In the genomic region with DNA sequence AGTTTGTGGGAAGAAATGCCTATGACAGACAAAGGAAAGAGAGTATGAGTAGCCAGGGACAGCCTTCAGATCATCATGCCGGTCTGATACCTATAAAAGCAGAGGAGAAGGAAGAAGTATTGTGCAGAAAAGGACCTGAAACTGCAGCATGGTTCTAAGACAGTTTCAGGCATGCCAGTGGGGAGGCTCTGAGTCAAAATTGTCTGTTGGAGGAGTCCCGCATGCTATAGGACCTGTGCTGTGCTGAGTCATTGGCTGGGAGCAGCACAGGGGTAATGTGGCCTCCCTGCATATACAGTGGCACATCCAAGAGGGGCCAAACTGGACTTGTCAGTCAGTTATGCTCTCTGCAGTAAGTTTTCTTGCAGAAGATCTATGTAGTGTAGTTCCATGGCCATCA, we compare ENCODE assay signal across 10 cellular contexts.
DNase-seq lines count a peak whose midpoint lies in the region; ATAC-seq and TF ChIP-seq lines count a peak whose summit lies in the region.
"Had no signal": no experiment of that assay in that cellular context is flagged by ENCODE, and none has a peak within 500 bp of the region (broad histone marks: within the 10 kb centered on the region; RNA-seq: fewer than 3 reads in every experiment).

No MANE protein-coding gene starts in this region.

- ATAC-seq in HG02973 (IDR thresholded peaks at IDR 0.05; ENCODE audit: unreplicated experiment) (peak; percentile 98), RWPE2 (ENCODE audit: low read depth) (peak; percentile 70)
- peak; percentile 100 for ATAC-seq in stimulated activated naive B cell treated with anti-CD40 and anti-IgM and Interleukin-4, amounts not matched to agents 10 μg/mL and 1 μg/mL and 100 μg/mL, for 72 hours (replicated peaks)

- H3K4me3 ChIP-seq in RWPE2 (ENCODE audit: severe bottlenecking) (no peak overlapping the region), foreskin fibroblast (ENCODE audit: low read depth in 1 of 2, low read length in 2 of 2) (no peak overlapping the region)

- TF ChIP-seq CTCF in RWPE2 (IDR thresholded peaks at IDR 0.05; ENCODE audit: poor library complexity, severe bottlenecking) (no peak), foreskin fibroblast (IDR thresholded peaks at IDR 0.05; ENCODE audit: low read depth, low read length) (no peak)

- DNase-seq in activated effector memory CD4-positive, alpha-beta T cell treated with anti-CD3 and anti-CD28 coated beads, Interleukin-2, amount 50 U/mL, for 16 hours, result peak; percentile 69
- DNase-seq in activated effector memory CD4-positive, alpha-beta T cell treated with Interleukin-2 at 50 U/mL for 16 hours, result no peak
- DNase-seq in RWPE2 (ENCODE audit: low spot score) (no peak), foreskin fibroblast (no peak), NCI-H2107 (lab: John Stamatoyannopoulos, UW) (no peak), dedifferentiated amniotic fluid mesenchymal stem cell (ENCODE audit: extremely low spot score) (no peak)
- peak; percentile 55 for DNase-seq in stimulated activated naive B cell treated with anti-CD40 and anti-IgM and Interleukin-4, amounts not matched to agents 10 μg/mL and 1 μg/mL and 100 μg/mL, for 72 hours

- H3K27ac Mint-ChIP-seq in stimulated activated naive B cell treated with anti-CD40 and anti-IgM and Interleukin-4, amounts not matched to agents 10 μg/mL and 1 μg/mL and 100 μg/mL, for 72 hours, result peak overlapping the region; percentile 16

- no peaks in the 10 kb centered on the region for H3K9me3 ChIP-seq in RWPE2 (ENCODE audit: severe bottlenecking)

- no peaks in the 10 kb centered on the region for H3K4me1 ChIP-seq in RWPE2 (ENCODE audit: insufficient read depth, poor library complexity, severe bottlenecking)

- peaks cover 27% of the 10 kb centered on the region for H3K27me3 ChIP-seq in RWPE2 (ENCODE audit: insufficient read depth, poor library complexity, severe bottlenecking)

- no peaks in the 10 kb centered on the region for H3K36me3 Mint-ChIP-seq in stimulated activated naive B cell treated with anti-CD40 and anti-IgM and Interleukin-4, amounts not matched to agents 10 μg/mL and 1 μg/mL and 100 μg/mL, for 72 hours

- H3K36me3 ChIP-seq in RWPE2 (ENCODE audit: low read depth), result no peaks in the 10 kb centered on the region

- H3K27me3 Mint-ChIP-seq in stimulated activated naive B cell treated with anti-CD40 and anti-IgM and Interleukin-4, amounts not matched to agents 10 μg/mL and 1 μg/mL and 100 μg/mL, for 72 hours, result peaks cover 19 to 22% of the 10 kb centered on the region in 2 donors

- no peak overlapping the region for H3K27ac ChIP-seq in RWPE2 (ENCODE audit: poor library complexity, severe bottlenecking)
- H3K27ac ChIP-seq: C4-2B, epithelial cell of prostate had no signal

- peak overlapping the region in 1 of 2 donors; percentile 29 for H3K4me3 Mint-ChIP-seq in stimulated activated naive B cell treated with anti-CD40 and anti-IgM and Interleukin-4, amounts not matched to agents 10 μg/mL and 1 μg/mL and 100 μg/mL, for 72 hours

- peaks cover 11 to 17% of the 10 kb centered on the region in 2 donors for H3K4me1 Mint-ChIP-seq in stimulated activated naive B cell treated with anti-CD40 and anti-IgM and Interleukin-4, amounts not matched to agents 10 μg/mL and 1 μg/mL and 100 μg/mL, for 72 hours

- H3K9me3 Mint-ChIP-seq in stimulated activated naive B cell treated with anti-CD40 and anti-IgM and Interleukin-4, amounts not matched to agents 10 μg/mL and 1 μg/mL and 100 μg/mL, for 72 hours, result peaks cover 0 to 4% of the 10 kb centered on the region in 2 donors

Comparison
In these comparisons a context has a peak if more than half of its experiments do, and no peak if none do; other contexts are left out.
1. DNase-seq: peak in activated effector memory CD4-positive, alpha-beta T cell treated with anti-CD3 and anti-CD28 coated beads, Interleukin-2, amount 50 U/mL, for 16 hours (single experiment) and stimulated activated naive B cell treated with anti-CD40 and anti-IgM and Interleukin-4, amounts not matched to agents 10 μg/mL and 1 μg/mL and 100 μg/mL, for 72 hours (single experiment); none in activated effector memory CD4-positive, alpha-beta T cell treated with Interleukin-2 at 50 U/mL for 16 hours (single experiment), RWPE2 (single experiment), foreskin fibroblast (0 of 2), NCI-H2107 (single experiment) and dedifferentiated amniotic fluid mesenchymal stem cell (single experiment).
2. Peak in every context shown above with its lines, with median percentiles within 50 percentile points of each other: ATAC-seq.